ENCODE assay signal across 12 cellular contexts in genomic region chr22:31075961-31076360, GRCh38. TPM values are rescaled to one million over a fixed set of nuclear protein-coding genes. Genes with fewer than 3 reads are reported as not detected.
DNase-seq lines count a peak whose midpoint lies in the region; ATAC-seq, FAIRE-seq and TF ChIP-seq lines count a peak whose summit lies in the region.
"Had no signal": no experiment of that assay in that cellular context is flagged by ENCODE, and none has a peak within 500 bp of the region (broad histone marks: within the 10 kb centered on the region; RNA-seq: fewer than 3 reads in every experiment).

No MANE protein-coding gene starts in this region.

- H4K5ac ChIP-seq in H1 (ENCODE audit: insufficient read length, low read depth, low read length), result no peak overlapping the region

- no peaks in the 10 kb centered on the region for H4K20me1 ChIP-seq in H1 (replicated peaks in 1 of 2; ENCODE audit: control insufficient read depth in 1 of 2, insufficient read depth in 2 of 2, low read length in 2 of 2)

- H3K27ac ChIP-seq in ACC112 (ENCODE audit: low read depth, low read length), result no peak overlapping the region
- no peak overlapping the region for H3K27ac ChIP-seq in H1 (ENCODE audit: low read depth, low read length)
- peak overlapping the region; percentile 61 to 74 (median 72) for H3K27ac ChIP-seq in sigmoid colon
- H3K27ac ChIP-seq: VCaP had no signal

- H4K8ac ChIP-seq in H1 (ENCODE audit: extremely low read depth, insufficient read depth, low read length), result no peak overlapping the region

- no peak overlapping the region for H2BK20ac ChIP-seq in H1 (ENCODE audit: low read length)

- H3K23ac ChIP-seq in H1 (ENCODE audit: insufficient read length), result no peak overlapping the region

- H2BK5ac ChIP-seq in H1 (ENCODE audit: low read depth, low read length), result no peak overlapping the region

- no peak for TF ChIP-seq EP300 in H1 (IDR thresholded peaks at IDR 0.05; ENCODE audit: borderline replicate concordance in 1 of 2, low read depth in 2 of 2, low read length in 2 of 2)
- no peak for TF ChIP-seq EP300 in sigmoid colon (IDR thresholded peaks at IDR 0.05)

- no peak overlapping the region for H3K56ac ChIP-seq in H1 (replicated peaks; ENCODE audit: insufficient read length, low read depth, low read length)

- no peaks in the 10 kb centered on the region for H3K9me3 ChIP-seq in H1 (ENCODE audit: insufficient read depth in 2 of 2, low read depth in 1 of 2, low read length in 1 of 2)
- no peaks in the 10 kb centered on the region for H3K9me3 ChIP-seq in sigmoid colon

- H3K4me3 ChIP-seq in ACC112 (ENCODE audit: low read depth, low read length) (no peak overlapping the region), H1 (ENCODE audit: extremely low read depth in 1 of 4, insufficient read depth in 2 of 4, low read depth in 3 of 4, low read length in 4 of 4) (no peak overlapping the region), sigmoid colon (no peak overlapping the region)

- TF ChIP-seq POLR2A in H1 (IDR thresholded peaks at IDR 0.05; ENCODE audit: control extremely low read depth in 1 of 2, low read depth in 2 of 2, low read length in 2 of 2) (no peak), sigmoid colon (IDR thresholded peaks at IDR 0.05) (no peak)

- POLR2A ChIA-PET in H1 (lab: Charles Lee; ENCODE audit: partially characterized antibody), result no interaction called here

- no peaks in the 10 kb centered on the region for H3K79me2 ChIP-seq in ACC112 (ENCODE audit: control insufficient read depth, insufficient read depth, low read length, unreplicated experiment)
- no peaks in the 10 kb centered on the region for H3K79me2 ChIP-seq in H1 (ENCODE audit: control insufficient read depth in 1 of 2, insufficient read depth in 2 of 2, low read length in 2 of 2)

- TF ChIP-seq CTCF in H1 (IDR thresholded peaks at IDR 0.05; ENCODE audit: control extremely low read depth in 1 of 3, insufficient read depth in 1 of 3, low read depth in 1 of 3, low read length in 3 of 3) (no peak), sigmoid colon (IDR thresholded peaks at IDR 0.05) (no peak)

- H3K14ac ChIP-seq in H1 (ENCODE audit: insufficient read length), result no peak overlapping the region

- H3K79me1 ChIP-seq in H1 (ENCODE audit: low read depth, low read length), result no peaks in the 10 kb centered on the region; the same call in 1 of the 2 replicates

- no peak overlapping the region for H2AK5ac ChIP-seq in H1 (ENCODE audit: low read depth, low read length)

- H3K36me3 ChIP-seq in ACC112 (ENCODE audit: insufficient read depth, low read length) (no peaks in the 10 kb centered on the region), H1 (ENCODE audit: control insufficient read depth in 2 of 4, insufficient read depth in 4 of 4, low read length in 3 of 4) (no peaks in the 10 kb centered on the region), sigmoid colon (no peaks in the 10 kb centered on the region)

- 87% methylated on average over 15 of the region's 15 CpGs; no CpG with 5 or more reads in 1 of the 2 experiments for WGBS in H1 (ENCODE audit: extremely low coverage in 1 of 2, insufficient coverage in 1 of 2, insufficient read length in 1 of 2, insufficient replicate concordance in 2 of 2, low coverage in 1 of 2, low lambda C conversion rate in 2 of 2, missing lambda C conversion rate in 1 of 2), 2 experiments
- 71 to 76% methylated on average over 15 of the region's 15 CpGs for WGBS in sigmoid colon, 2 donors

- H3K18ac ChIP-seq in H1 (ENCODE audit: extremely low read depth, low read length), result no peak overlapping the region

- intact Hi-C loops in sigmoid colon (cut with DNase I), result no loop called here

- no peak overlapping the region for H3K4me2 ChIP-seq in H1 (ENCODE audit: insufficient read depth in 1 of 2, low read depth in 2 of 2, low read length in 2 of 2)

- H2BK12ac ChIP-seq in H1 (ENCODE audit: low read depth, low read length), result no peak overlapping the region

- H3K23me2 ChIP-seq in H1 (ENCODE audit: low read depth, low read length), result peaks cover 3% of the 10 kb centered on the region

- no peak for TF ChIP-seq RAD21 in H1 (IDR thresholded peaks at IDR 0.05 in 1 of 2, conservative IDR thresholded peaks at IDR 0.05 in 1 of 2; ENCODE audit: low read depth in 2 of 2, low read length in 2 of 2)

- CTCF ChIA-PET in H1 (lab: Charles Lee; ENCODE audit: partially characterized antibody), result no interaction called here

- no peak for DNase-seq in H1 (ENCODE audit: low read depth in 1 of 2, low spot score in 2 of 2)
- DNase-seq in iris pigment epithelial cell (ENCODE audit: low read depth), result peak; percentile 41
- DNase-seq in sigmoid colon, result peak; percentile 93
- no peak for DNase-seq in HTR-8/SVneo (ENCODE audit: insufficient read length, low spot score)
- no peak for DNase-seq in NCI-H1436 (lab: John Stamatoyannopoulos, UW)
- DNase-seq: activated CD8-positive, alpha-beta memory T cell treated with anti-CD3 and anti-CD28 coated beads, Interleukin-2, amount 50 U/mL, for 48 hours; mammary epithelial cell; small intestine had no signal

- ATAC-seq in GM21515 (IDR thresholded peaks at IDR 0.05; ENCODE audit: unreplicated experiment) (no peak), GM18861 (IDR thresholded peaks at IDR 0.05; ENCODE audit: unreplicated experiment) (no peak)

- peaks cover 4% of the 10 kb centered on the region for H3K4me1 ChIP-seq in ACC112 (ENCODE audit: control insufficient read depth, insufficient read depth, low read length, unreplicated experiment)
- peaks cover 0 to 4% (median 2%) of the 10 kb centered on the region in 4 experiments; a peak in 3 of 7 replicates for H3K4me1 ChIP-seq in H1 (replicated peaks in 1 of 4; ENCODE audit: control insufficient read depth in 3 of 4, insufficient read depth in 4 of 4, low read length in 3 of 4)
- peaks cover 0 to 21% (median 19%) of the 10 kb centered on the region in 4 donors for H3K4me1 ChIP-seq in sigmoid colon

- peak overlapping the region; percentile 38 for H2AFZ ChIP-seq in ACC112 (ENCODE audit: low read length, unreplicated experiment)
- no peak overlapping the region for H2AFZ ChIP-seq in H1 (ENCODE audit: low read length)

- FAIRE-seq in H1 (lab: Jason Lieb, UNC) (no peak), HTR-8/SVneo (lab: Jason Lieb, UNC) (no peak)
- FAIRE-seq: small intestine had no signal

- H3K27me3 ChIP-seq in ACC112 (ENCODE audit: insufficient read depth, low read length) (no peaks in the 10 kb centered on the region), H1 (replicated peaks in 1 of 4; ENCODE audit: control insufficient read depth in 3 of 4, extremely low read depth in 1 of 4, insufficient read depth in 3 of 4, low read length in 3 of 4) (no peaks in the 10 kb centered on the region), sigmoid colon (no peaks in the 10 kb centered on the region)

- H3K9ac ChIP-seq in H1 (replicated peaks in 1 of 4; ENCODE audit: extremely low read depth in 1 of 4, low read depth in 3 of 4, low read length in 3 of 4), result no peak overlapping the region

- no peak overlapping the region for H2BK15ac ChIP-seq in H1 (ENCODE audit: low read length)

- no peak overlapping the region for H4K91ac ChIP-seq in H1 (replicated peaks; ENCODE audit: insufficient read length, low read length)

- no peak overlapping the region for H2BK120ac ChIP-seq in H1 (replicated peaks; ENCODE audit: low read depth, low read length)

- H3K4ac ChIP-seq in H1 (replicated peaks; ENCODE audit: insufficient read length, low read depth, low read length), result no peak overlapping the region

TF ChIP-seq in H1, 55 proteins besides CTCF, POLR2A, EP300 and RAD21 (continues in another document):
- TF ChIP-seq RNF2 (IDR thresholded peaks at IDR 0.05; ENCODE audit: borderline replicate concordance, low read depth, low read length, missing control alignments, poor library complexity, severe bottlenecking) (no peak), MAFK (IDR thresholded peaks at IDR 0.05; ENCODE audit: low read depth, low read length) (peak; percentile 14; the same call in 1 of the 2 replicates), NANOG (IDR thresholded peaks at IDR 0.05; ENCODE audit: insufficient read depth, low read depth, low read length, poor library complexity, severe bottlenecking) (no peak)

RNA-seq across cellular contexts. Expression of gene SMTN, which starts 5.2 kb away (rescaled TPM):
- 20.8 and 26.5 TPM in 2 replicates for total RNA-seq in H1 (2021; fragmentation: NEBNext Ultra II Directional; extraction: Animal tissue kit (Norgen Biotek cat#: 25700))
- polyA plus RNA-seq in H1 (2011; rRNA removed) (12.3 and 27.6 TPM in 2 replicates), sigmoid colon (100 to 1,000 TPM in 1 of 3 donors, 10 to 100 TPM in 2; 23.8 to 103 (median 29.4) TPM)
- 9.2 TPM for polyA plus RNA-seq in H1 (2011; cell fraction: cytosol; rRNA removed)
- polyA plus RNA-seq in H1 (2011; cell fraction: nucleus; rRNA removed), result 31.0 TPM
- 6.7 to 15.9 TPM (median 13.8 TPM) in 4 replicates for polyA plus RNA-seq in H1 (2012, experiment 1 of 2)
- polyA plus RNA-seq in H1 (2012, experiment 2 of 2), result 8.5 TPM
- polyA plus RNA-seq in H1 (2013, experiment 1 of 2), result 17.8 TPM
- 16.7 TPM for polyA plus RNA-seq in H1 (2013, experiment 2 of 2)
- 4.6 and 9.1 TPM in 2 replicates for polyA minus RNA-seq in H1 (2011; rRNA and poly(A)+ RNA removed)
- polyA minus RNA-seq in H1 (2011; cell fraction: cytosol; rRNA and poly(A)+ RNA removed), result 13.0 TPM
- polyA minus RNA-seq in H1 (2011; cell fraction: nucleus; rRNA and poly(A)+ RNA removed), result 10.4 TPM
- total RNA-seq in sigmoid colon, result 1,000 to 10,000 TPM in 3 of 4 donors, 100 to 1,000 TPM in 1; 987 to 1,789 (median 1,228) TPM

RNA-seq across cellular contexts. Expression of gene SELENOM, which starts 31.4 kb away (rescaled TPM):
- total RNA-seq in H1 (2021; fragmentation: NEBNext Ultra II Directional; extraction: Animal tissue kit (Norgen Biotek cat#: 25700)), result 21.8 and 22.7 TPM in 2 replicates
- polyA plus RNA-seq in H1 (2011; rRNA removed), result 40.0 and 57.2 TPM in 2 replicates
- polyA plus RNA-seq in H1 (2011; cell fraction: cytosol; rRNA removed), result 33.4 TPM
- 32.8 TPM for polyA plus RNA-seq in H1 (2011; cell fraction: nucleus; rRNA removed)
- polyA plus RNA-seq in H1 (2012, experiment 1 of 2), result 9.6 to 22.1 TPM (median 16.4 TPM) in 4 replicates
- polyA plus RNA-seq in H1 (2012, experiment 2 of 2), result 28.2 TPM
- polyA plus RNA-seq in H1 (2013, experiment 1 of 2), result 50.7 TPM
- polyA plus RNA-seq in H1 (2013, experiment 2 of 2), result 50.7 TPM
- polyA minus RNA-seq in H1 (2011; rRNA and poly(A)+ RNA removed), result 5.5 and 5.7 TPM in 2 replicates
- polyA minus RNA-seq in H1 (2011; cell fraction: cytosol; rRNA and poly(A)+ RNA removed), result 10.1 TPM
- polyA minus RNA-seq in H1 (2011; cell fraction: nucleus; rRNA and poly(A)+ RNA removed), result 13.7 TPM
- 1,000 to 10,000 TPM in 3 of 4 donors, 100 to 1,000 TPM in 1; 868 to 1,938 (median 1,638) TPM for total RNA-seq in sigmoid colon
- polyA plus RNA-seq in sigmoid colon, result 100 to 1,000 TPM in 2 of 3 donors, 10 to 100 TPM in 1; 40.9 to 192 (median 169) TPM

RNA-seq across cellular contexts. Expression of gene INPP5J, which starts 46.8 kb away (rescaled TPM):
- 6.0 and 6.4 TPM in 2 replicates for total RNA-seq in H1 (2021; fragmentation: NEBNext Ultra II Directional; extraction: Animal tissue kit (Norgen Biotek cat#: 25700))
- polyA plus RNA-seq in H1 (2011; rRNA removed) (5.4 and 9.1 TPM in 2 replicates), sigmoid colon (10 to 100 TPM; 11.4 to 15.3 (median 12.5) TPM)
- polyA plus RNA-seq in H1 (2011; cell fraction: cytosol; rRNA removed), result 5.6 TPM
- 14.0 TPM for polyA plus RNA-seq in H1 (2011; cell fraction: nucleus; rRNA removed)
- polyA plus RNA-seq in H1 (2012, experiment 1 of 2), result 3.6 to 6.3 TPM (median 5.3 TPM) in 4 replicates
- polyA plus RNA-seq in H1 (2012, experiment 2 of 2), result 5.1 TPM
- polyA plus RNA-seq in H1 (2013, experiment 1 of 2), result 3.9 TPM
- polyA plus RNA-seq in H1 (2013, experiment 2 of 2), result 4.0 TPM
- polyA minus RNA-seq in H1 (2011; rRNA and poly(A)+ RNA removed), result 2.5 and 2.9 TPM in 2 replicates
- 3.7 TPM for polyA minus RNA-seq in H1 (2011; cell fraction: cytosol; rRNA and poly(A)+ RNA removed)
- 6.2 TPM for polyA minus RNA-seq in H1 (2011; cell fraction: nucleus; rRNA and poly(A)+ RNA removed)
- total RNA-seq in sigmoid colon, result 1 to 10 TPM; 1.1 to 2.2 (median 1.8) TPM

Comparison
In these comparisons a context has a peak if more than half of its experiments do, and no peak if none do; other contexts are left out.
1. H3K27ac ChIP-seq: peak in sigmoid colon (4 of 4); none in ACC112 (single experiment) and H1 (single experiment).
2. DNase-seq: peak in iris pigment epithelial cell (single experiment) and sigmoid colon (single experiment); none in H1 (0 of 2), HTR-8/SVneo (single experiment) and NCI-H1436 (single experiment).
3. RNA of gene SMTN, which starts 5.2 kb away (total RNA-seq): 987 to 1,789 TPM in sigmoid colon; 20.8 to 26.5 TPM in H1; every median in the first group is over 10 times any median in the second.
4. RNA of gene SELENOM, which starts 31.4 kb away (total RNA-seq): 868 to 1,938 TPM in sigmoid colon; 21.8 to 22.7 TPM in H1; every median in the first group is over 10 times any median in the second.